Comparison of ENCODE assay signal across 9 cellular contexts in the genomic region with DNA sequence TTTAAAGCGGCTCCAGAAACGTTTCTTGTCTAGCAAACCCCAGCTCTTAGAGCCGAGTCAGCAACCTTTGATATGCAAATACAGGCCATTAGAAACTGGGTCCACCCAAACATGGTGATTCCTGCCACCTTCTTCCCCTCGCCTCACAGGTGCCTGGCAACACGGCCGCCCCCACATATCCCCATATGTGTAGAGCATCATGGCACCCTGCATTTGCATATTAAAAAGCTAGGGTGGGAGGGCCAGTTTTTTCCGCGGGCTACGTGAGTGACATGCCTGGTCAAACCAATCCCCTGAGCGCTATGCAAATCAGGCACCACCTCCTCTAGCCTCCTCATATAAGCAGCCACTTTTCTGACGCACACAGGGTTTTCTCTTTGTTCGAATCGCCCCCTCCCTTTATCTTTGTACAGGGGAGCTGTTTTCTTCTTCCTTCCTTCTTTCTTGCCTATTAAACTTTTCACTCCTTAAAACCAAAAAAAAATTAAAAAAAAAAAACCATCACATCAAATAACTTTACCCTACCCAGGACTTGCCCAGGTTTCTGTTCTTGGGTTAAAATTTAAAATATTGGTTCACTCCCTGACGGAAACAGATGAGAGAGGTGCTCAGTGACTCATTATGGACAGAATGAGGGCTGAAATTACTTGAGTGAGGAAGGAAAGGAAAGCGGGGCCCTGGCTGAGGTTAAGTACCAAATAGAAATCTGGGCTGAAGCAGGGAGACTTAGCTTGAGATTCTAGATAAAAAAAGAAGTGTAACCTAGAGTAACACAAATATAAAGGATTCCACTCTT. TPM values are rescaled to one million over a fixed set of nuclear protein-coding genes. Genes with fewer than 3 reads are reported as not detected.
DNase-seq lines count a peak whose midpoint lies in the region; ATAC-seq, FAIRE-seq and TF ChIP-seq lines count a peak whose summit lies in the region.
"Had no signal": no experiment of that assay in that cellular context is flagged by ENCODE, and none has a peak within 500 bp of the region (broad histone marks: within the 10 kb centered on the region; RNA-seq: fewer than 3 reads in every experiment).

No MANE protein-coding gene starts in this region.

- no peaks in the 10 kb centered on the region for H3K9me2 ChIP-seq in OCI-LY1 (ENCODE audit: low read depth, low read length)

- no peak overlapping the region for H2AFZ ChIP-seq in OCI-LY1 (ENCODE audit: low read length)

- TF ChIP-seq EP300 in A549 (IDR thresholded peaks at IDR 0.05), result no peak

- POLR2A ChIA-PET in A549 (lab: Yijun Ruan, JAX), result interaction anchor here (1.0 kb wide), 1 partner anchor 87 kb away, joined by 4 read pairs; a partner anchor contains a TSS

- peaks cover 14% of the 10 kb centered on the region; the same call in 1 of the 3 replicates for H3K9me3 ChIP-seq in A549
- H3K9me3 ChIP-seq in OCI-LY1 (ENCODE audit: low read length), result peaks cover 37% of the 10 kb centered on the region
- peaks cover 0 to 11% of the 10 kb centered on the region in 2 donors for H3K9me3 ChIP-seq in left lung
- H3K9me3 ChIP-seq in BE2C, result no peaks in the 10 kb centered on the region; the same call in 1 of the 2 replicates

- H3F3A ChIP-seq in OCI-LY1 (ENCODE audit: insufficient read depth, low read length), result no peaks in the 10 kb centered on the region

- H3K79me2 ChIP-seq in OCI-LY1 (ENCODE audit: insufficient read depth, low read length), result peaks cover 66% of the 10 kb centered on the region

- H4K20me1 ChIP-seq in OCI-LY1 (ENCODE audit: insufficient read depth, low read length), result no peaks in the 10 kb centered on the region

- intact Hi-C loops in left lung (cut with DNase I), result no loop called here

- H3K27me3 ChIP-seq in OCI-LY1 (ENCODE audit: insufficient read depth, low read length) (no peaks in the 10 kb centered on the region), left lung (no peaks in the 10 kb centered on the region), BE2C (no peaks in the 10 kb centered on the region)

- no peak for FAIRE-seq in A549 (lab: Jason Lieb, UNC)

- CTCF ChIA-PET in A549 (lab: Yijun Ruan, JAX), result interaction anchor here (0.7 to 2.4 kb wide), 3 partner anchors 21 to 87 kb away, joined by 3 to 15 read pairs (median 3); a partner anchor contains a TSS

- peak in 1 of 2 experiments; percentile 30 for DNase-seq in A549 (ENCODE audit: low read depth in 1 of 2, low spot score in 1 of 2)
- peak; percentile 58 for DNase-seq in activated T-helper 1 cell treated with Interleukin-2 at 50 U/mL for 16 hours (ENCODE audit: low read depth)
- no peak for DNase-seq in left lung
- no peak for DNase-seq in BE2C
- no peak for DNase-seq in occipital lobe (lab: John Stamatoyannopoulos, UW)

- TF ChIP-seq CTCF in A549 (IDR thresholded peaks at IDR 0.05) (no peak), OCI-LY1 (IDR thresholded peaks at IDR 0.05; ENCODE audit: low read length) (no peak), left lung (IDR thresholded peaks at IDR 0.05) (no peak), BE2C (IDR thresholded peaks at IDR 0.05; ENCODE audit: low read depth, low read length) (no peak)

- ATAC-seq in A549, result peak; percentile 40 to 56; a peak in 3 of 6 replicates
- peak; percentile 62 for ATAC-seq in left lung
- ATAC-seq in HG03378 (IDR thresholded peaks at IDR 0.05; ENCODE audit: unreplicated experiment), result no peak
- ATAC-seq in HG02798 (IDR thresholded peaks at IDR 0.05; ENCODE audit: poor library complexity, unreplicated experiment), result no peak
- ATAC-seq: left colon had no signal

- H3K4me1 ChIP-seq in A549 (peaks cover 75% of the 10 kb centered on the region), OCI-LY1 (ENCODE audit: insufficient read depth, low read length, severe bottlenecking) (peaks cover 24% of the 10 kb centered on the region), left lung (peaks cover 0 to 4% of the 10 kb centered on the region in 2 donors), BE2C (no peaks in the 10 kb centered on the region)

- no peak for TF ChIP-seq POLR2A in A549 (IDR thresholded peaks at IDR 0.05; ENCODE audit: low read length)

- TF ChIP-seq RAD21 in A549 (conservative IDR thresholded peaks at IDR 0.05 in 1 of 2, IDR thresholded peaks at IDR 0.05 in 1 of 2), result no peak

- no peak overlapping the region for H3K9ac ChIP-seq in OCI-LY1 (ENCODE audit: low read length)

- H3K4me2 ChIP-seq in A549, result peak overlapping the region; percentile 67
- no peak overlapping the region for H3K4me2 ChIP-seq in OCI-LY1 (ENCODE audit: low read length)

- H3K27ac ChIP-seq in A549 (peak overlapping the region; percentile 67 to 85), OCI-LY1 (ENCODE audit: low read depth, low read length, poor library complexity, severe bottlenecking) (peak overlapping the region; percentile 25), left lung (no peak overlapping the region)

- peaks cover 74% of the 10 kb centered on the region for H3K36me3 ChIP-seq in OCI-LY1 (ENCODE audit: insufficient read depth, low read length)
- no peaks in the 10 kb centered on the region for H3K36me3 ChIP-seq in left lung
- no peaks in the 10 kb centered on the region for H3K36me3 ChIP-seq in BE2C

- H3K4me3 ChIP-seq in A549 (no peak overlapping the region), OCI-LY1 (ENCODE audit: low read depth, low read length, poor library complexity, severe bottlenecking) (no peak overlapping the region), left lung (no peak overlapping the region), BE2C (ENCODE audit: low read depth, low read length) (no peak overlapping the region)

- 75% methylated on average over 15 of the region's 15 CpGs for WGBS in A549 (ENCODE audit: missing lambda C conversion rate)

TF ChIP-seq in A549, 52 proteins besides CTCF, POLR2A, EP300 and RAD21:
- TF ChIP-seq ESRRA (IDR thresholded peaks at IDR 0.05; ENCODE audit: borderline replicate concordance, low read length), result no peak
- no peak for TF ChIP-seq FOSB (CRISPR knock-in tag; IDR thresholded peaks at IDR 0.05)
- TF ChIP-seq CBX8 (IDR thresholded peaks at IDR 0.05), result no peak
- TF ChIP-seq MAFK (IDR thresholded peaks at IDR 0.05; ENCODE audit: partially characterized antibody), result peak; percentile 85
- no peak for TF ChIP-seq RCOR1 (IDR thresholded peaks at IDR 0.05; ENCODE audit: low read depth, low read length)
- TF ChIP-seq EHMT2 (IDR thresholded peaks at IDR 0.05; ENCODE audit: low read depth), result no peak
- TF ChIP-seq HDAC2 (IDR thresholded peaks at IDR 0.05), result no peak
- no peak for TF ChIP-seq CHD2 (IDR thresholded peaks at IDR 0.05; ENCODE audit: low read length, partially characterized antibody)
- TF ChIP-seq FOSL2 (IDR thresholded peaks at IDR 0.05), result no peak
- peak; percentile 44 for TF ChIP-seq FOSL2 (CRISPR knock-in tag; IDR thresholded peaks at IDR 0.05)
- TF ChIP-seq, protein P1, sequence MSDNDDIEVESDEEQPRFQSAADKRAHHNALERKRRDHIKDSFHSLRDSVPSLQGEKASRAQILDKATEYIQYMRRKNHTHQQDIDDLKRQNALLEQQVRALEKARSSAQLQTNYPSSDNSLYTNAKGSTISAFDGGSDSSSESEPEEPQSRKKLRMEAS (IDR thresholded peaks at IDR 0.05), result no peak

RNA-seq across cellular contexts. Expression of a gene that starts 59.8 kb away (rescaled TPM):
- polyA plus RNA-seq in A549 (2011; rRNA removed) (57.5 and 84.0 TPM in 2 replicates), A549 (2017; fragmentation: RNase III; extraction: RNeasy Plus Mini Kit Qiagen cat#74134 plus additional on column Dnase treatment) (91.3 to 94.6 TPM (median 91.4 TPM) in 3 replicates)
- polyA plus RNA-seq in A549 (2012; cell fraction: cytosol; rRNA removed), result 22.8 and 32.3 TPM in 2 replicates
- 12.7 and 39.8 TPM in 2 replicates for polyA plus RNA-seq in A549 (2012; cell fraction: nucleus; rRNA removed)
- polyA minus RNA-seq in A549 (2011; rRNA and poly(A)+ RNA removed), result 59.7 and 63.3 TPM in 2 replicates
- total RNA-seq in left lung (10 to 100 TPM; 41.5 to 43.8 TPM), occipital lobe (40.4 TPM)
- polyA plus RNA-seq in BE2C (2012; ENCODE audit: insufficient read depth, insufficient read length, low read depth), result 48.0 TPM

Comparison
In these comparisons a context has a peak if more than half of its experiments do, and no peak if none do; other contexts are left out.
1. ATAC-seq: peak in A549 (2 of 2) and left lung (single experiment); none in HG03378 (single experiment) and HG02798 (single experiment).
2. H3K27ac ChIP-seq: peak in A549 (2 of 2) and OCI-LY1 (single experiment); none in left lung (0 of 2).